In genomic region chr5:44011518-44011917, GRCh38 we compare ENCODE assay signal across 7 cellular contexts.
"Had no signal": no experiment of that assay in that cellular context is flagged by ENCODE, and none has a peak within 500 bp of the region (broad histone marks: within the 10 kb centered on the region; RNA-seq: fewer than 3 reads in every experiment).

No MANE protein-coding gene starts in this region.

- DNase-seq: GM23248, GOT3, H7, HCEC 1CT, KG1 had no signal

- H3K4me3 ChIP-seq: GM23248, K562 had no signal

- H3K27ac ChIP-seq: GM23248 had no signal

- ATAC-seq: K562 had no signal

- FAIRE-seq: HTR-8/SVneo, K562 had no signal

- H3K9ac ChIP-seq: GM23248 had no signal

- H2AFZ ChIP-seq: GM23248 had no signal
